In genomic region chr19:41325947-41326706, GRCh38 we compare ENCODE assay signal across 8 cellular contexts. TPM values are rescaled to one million over a fixed set of nuclear protein-coding genes. Genes with fewer than 3 reads are reported as not detected.
A peak's percentile ranks its signal among the peaks of the same experiment; 100 is the strongest.
DNase-seq lines count a peak whose midpoint lies in the region; ATAC-seq lines count a peak whose summit lies in the region.

No MANE protein-coding gene starts in this region.

- peak overlapping the region; percentile 78 for H3K4me3 Mint-ChIP-seq in activated naive CD8-positive, alpha-beta T cell treated with anti-CD3 and anti-CD28 coated beads, Interleukin-2, amount 10 ng/mL, durations not matched to agents 7 days and 5 days

- H3K27me3 ChIP-seq in BLaER1: no peaks in the 10 kb centered on the region
- H3K27me3 ChIP-seq in right cardiac atrium (ENCODE audit: control insufficient read depth, insufficient read depth): no peaks in the 10 kb centered on the region
- no peaks in the 10 kb centered on the region for H3K27me3 ChIP-seq in skeletal muscle satellite cell (ENCODE audit: control insufficient read depth, insufficient read depth, low read length)

- 18% methylated on average over 30 of the region's 30 CpGs for WGBS in right cardiac atrium

- peak overlapping the region; percentile 71 for H3K9ac ChIP-seq in BLaER1
- H3K9ac ChIP-seq in skeletal muscle satellite cell (ENCODE audit: low read depth, low read length): peak overlapping the region; percentile 86

- no peaks in the 10 kb centered on the region for H3K9me3 Mint-ChIP-seq in activated naive CD8-positive, alpha-beta T cell treated with anti-CD3 and anti-CD28 coated beads, Interleukin-2, amount 10 ng/mL, durations not matched to agents 7 days and 5 days

- H3K4me1 Mint-ChIP-seq in activated naive CD8-positive, alpha-beta T cell treated with anti-CD3 and anti-CD28 coated beads, Interleukin-2, amount 10 ng/mL, durations not matched to agents 7 days and 5 days: peaks cover 50% of the 10 kb centered on the region

- peak overlapping the region; percentile 92 for H3K27ac Mint-ChIP-seq in activated naive CD8-positive, alpha-beta T cell treated with anti-CD3 and anti-CD28 coated beads, Interleukin-2, amount 10 ng/mL, durations not matched to agents 7 days and 5 days

- H3K27ac ChIP-seq in BLaER1 (peak overlapping the region; percentile 80), right cardiac atrium (ENCODE audit: low read length) (peak overlapping the region; percentile 94)

- H3K36me3 ChIP-seq in BLaER1 (peaks cover 39% of the 10 kb centered on the region), skeletal muscle satellite cell (ENCODE audit: insufficient read depth, low read length) (peaks cover 36% of the 10 kb centered on the region)

- H4K20me1 ChIP-seq in BLaER1: peaks cover 84% of the 10 kb centered on the region

- intact Hi-C loops in right cardiac atrium (cut with DNase I): no loop called here

- DNase-seq in HCEC 1CT (peak; percentile 25), right cardiac atrium (peak in 2 of 3 donors; percentile 82 to 83), iPS-NIHi11 (ENCODE audit: low spot score) (no peak), NCI-H526 treated with DMSO at 0.1 percent for 48 hours (lab: John Stamatoyannopoulos, UW) (no peak)
- DNase-seq in activated naive CD8-positive, alpha-beta T cell treated with anti-CD3 and anti-CD28 coated beads, Interleukin-2, amount 10 ng/mL, durations not matched to agents 7 days and 5 days: no peak

- no peaks in the 10 kb centered on the region for H3K9me3 ChIP-seq in BLaER1
- H3K9me3 ChIP-seq in right cardiac atrium (ENCODE audit: control insufficient read depth, low read length): no peaks in the 10 kb centered on the region
- H3K9me3 ChIP-seq in skeletal muscle satellite cell (replicated peaks; ENCODE audit: low read length): no peaks in the 10 kb centered on the region

- H3K27me3 Mint-ChIP-seq in activated naive CD8-positive, alpha-beta T cell treated with anti-CD3 and anti-CD28 coated beads, Interleukin-2, amount 10 ng/mL, durations not matched to agents 7 days and 5 days: no peaks in the 10 kb centered on the region

- peak overlapping the region; percentile 98 for H3K4me2 ChIP-seq in BLaER1
- peak overlapping the region; percentile 76 for H3K4me2 ChIP-seq in skeletal muscle satellite cell (ENCODE audit: low read length)

- peaks cover 33% of the 10 kb centered on the region for H3K36me3 Mint-ChIP-seq in activated naive CD8-positive, alpha-beta T cell treated with anti-CD3 and anti-CD28 coated beads, Interleukin-2, amount 10 ng/mL, durations not matched to agents 7 days and 5 days

- no peak for ATAC-seq in activated naive CD8-positive, alpha-beta T cell treated with anti-CD3 and anti-CD28 coated beads, Interleukin-2, amount 10 ng/mL, durations not matched to agents 7 days and 5 days (ENCODE audit: low read depth)
- ATAC-seq in right cardiac atrium (peak; percentile 0 to 3), HG03565 (IDR thresholded peaks at IDR 0.05; ENCODE audit: unreplicated experiment) (no peak)

- POLR2A ChIA-PET in activated naive CD8-positive, alpha-beta T cell treated with anti-CD3 and anti-CD28 coated beads, Interleukin-2, amount 10 ng/mL, durations not matched to agents 7 days and 5 days (lab: Charles Lee): interaction anchor here (1.1 to 3.6 kb wide), 6 partner anchors 10 to 63 kb away, joined by 3 to 33 read pairs (median 10); partner anchors contain the start of genes B9D2 and HNRNPUL1

- H3K4me3 ChIP-seq in BLaER1 (peak overlapping the region; percentile 55), right cardiac atrium (ENCODE audit: low read length) (peak overlapping the region; percentile 18), skeletal muscle satellite cell (ENCODE audit: low read length) (peak overlapping the region; percentile 48)

- H3K4me1 ChIP-seq in BLaER1 (peaks cover 88% of the 10 kb centered on the region), right cardiac atrium (ENCODE audit: control insufficient read depth, insufficient read depth, low read length) (peaks cover 12% of the 10 kb centered on the region), skeletal muscle satellite cell (ENCODE audit: control insufficient read depth, insufficient read depth, low read length) (peaks cover 77% of the 10 kb centered on the region)

RNA-seq across cellular contexts. Expression of gene CCDC97, which starts 16.2 kb away (rescaled TPM):
- 10 to 100 TPM; 37.8 to 40.8 TPM for total RNA-seq in activated naive CD8-positive, alpha-beta T cell treated with anti-CD3 and anti-CD28 coated beads, Interleukin-2, amount 10 ng/mL, durations not matched to agents 7 days and 5 days
- total RNA-seq in right cardiac atrium: 10 to 100 TPM; 17.9 to 22.2 (median 18.9) TPM
- polyA plus RNA-seq in right cardiac atrium: 12.2 TPM
- total RNA-seq in skeletal muscle satellite cell (2012; rRNA removed): 5.8 and 6.6 TPM in 2 replicates

RNA-seq across cellular contexts. Expression of gene TGFB1, which starts 27.6 kb away (rescaled TPM):
- 100 to 1,000 TPM; 172 to 179 TPM for total RNA-seq in activated naive CD8-positive, alpha-beta T cell treated with anti-CD3 and anti-CD28 coated beads, Interleukin-2, amount 10 ng/mL, durations not matched to agents 7 days and 5 days
- total RNA-seq in right cardiac atrium: 10 to 100 TPM; 27.0 to 39.3 (median 33.3) TPM
- 23.9 TPM for polyA plus RNA-seq in right cardiac atrium
- 14.4 and 18.8 TPM in 2 replicates for total RNA-seq in skeletal muscle satellite cell (2012; rRNA removed)

RNA-seq across cellular contexts. Expression of gene B9D2, which starts 37.8 kb away (rescaled TPM):
- total RNA-seq in activated naive CD8-positive, alpha-beta T cell treated with anti-CD3 and anti-CD28 coated beads, Interleukin-2, amount 10 ng/mL, durations not matched to agents 7 days and 5 days: 10 to 100 TPM; 11.5 to 13.0 TPM
- 1 to 10 TPM; 3.3 to 3.8 (median 3.5) TPM for total RNA-seq in right cardiac atrium
- 5.1 TPM for polyA plus RNA-seq in right cardiac atrium
- total RNA-seq in skeletal muscle satellite cell (2012; rRNA removed): 3.7 and 5.3 TPM in 2 replicates

RNA-seq across cellular contexts. Expression of gene TMEM91, which starts 50.2 kb away (rescaled TPM):
- total RNA-seq in activated naive CD8-positive, alpha-beta T cell treated with anti-CD3 and anti-CD28 coated beads, Interleukin-2, amount 10 ng/mL, durations not matched to agents 7 days and 5 days: 10 to 100 TPM; 11.4 to 13.0 TPM
- 1 to 10 TPM; 4.6 to 6.7 (median 5.8) TPM for total RNA-seq in right cardiac atrium
- polyA plus RNA-seq in right cardiac atrium: 8.5 TPM
- 3.8 and 5.7 TPM in 2 replicates for total RNA-seq in skeletal muscle satellite cell (2012; rRNA removed)

Comparison
In these comparisons a context has a peak if more than half of its experiments do, and no peak if none do; other contexts are left out.
1. DNase-seq: peak in HCEC 1CT (single experiment) and right cardiac atrium (2 of 3); none in activated naive CD8-positive, alpha-beta T cell treated with anti-CD3 and anti-CD28 coated beads, Interleukin-2, amount 10 ng/mL, durations not matched to agents 7 days and 5 days (single experiment), iPS-NIHi11 (single experiment) and NCI-H526 treated with DMSO at 0.1 percent for 48 hours (single experiment).
2. ATAC-seq: peak in right cardiac atrium (2 of 2); none in activated naive CD8-positive, alpha-beta T cell treated with anti-CD3 and anti-CD28 coated beads, Interleukin-2, amount 10 ng/mL, durations not matched to agents 7 days and 5 days (single experiment) and HG03565 (single experiment).
3. RNA of gene TGFB1, which starts 27.6 kb away (total RNA-seq): 172 to 179 TPM in activated naive CD8-positive, alpha-beta T cell treated with anti-CD3 and anti-CD28 coated beads, Interleukin-2, amount 10 ng/mL, durations not matched to agents 7 days and 5 days; 27.0 to 39.3 TPM in right cardiac atrium; every median in the first group is over 4 times any median in the second.
4. Peak in every context shown above with its lines, with median percentiles within 50 percentile points of each other: H3K4me3 ChIP-seq.